ENCODE assay signal across 17 cellular contexts in genomic region chr6:33069021-33069738, GRCh38. TPM values are rescaled to one million over a fixed set of nuclear protein-coding genes. Genes with fewer than 3 reads are reported as not detected.
"Had no signal": no experiment of that assay in that cellular context is flagged by ENCODE, and none has a peak within 500 bp of the region (broad histone marks: within the 10 kb centered on the region; RNA-seq: fewer than 3 reads in every experiment).

No MANE protein-coding gene starts in this region.

- H3K4me1 ChIP-seq: prostate gland had no signal

- H3K36me3 Mint-ChIP-seq: brain had no signal

- DNase-seq: activated CD4-positive, alpha-beta T cell treated with anti-CD3 and anti-CD28 coated beads, Interleukin-2, amount 10 ng/mL, durations not matched to agents 7 days and 5 days; amniotic stem cell; cerebellar nuclear complex; mesenchymal stem cell; stimulated activated CD4-positive, alpha-beta T cell treated with anti-CD3 and anti-CD28 coated beads, Interleukin-12 subunit alpha, Interleukin-12 subunit beta, amount 100 ng/mL, for 4 hours; testis; upper lobe of right lung had no signal

- H3K9me3 Mint-ChIP-seq: activated naive CD4-positive, alpha-beta T cell treated with anti-CD3 and anti-CD28 coated beads, Interleukin-2, amount 50 U/mL, for 24 hours; activated T-helper 2 cell treated with anti-CD3 and anti-CD28 coated beads, Interferon-gamma antibody, Interleukin-2, Interleukin-4, amounts not matched to agents 10 μg/mL and 5 μg/mL and 100 μg/mL, durations not matched to agents 14 hours and 24 hours and 36 hours; stimulated activated naive CD8-positive, alpha-beta T cell treated with anti-CD3 and anti-CD28 coated beads, Interleukin-15, Interleukin-2, amounts not matched to agents 100 ng/mL and 50 ng/mL, for 24 hours had no signal

- H3K27ac Mint-ChIP-seq: activated CD4-positive, alpha-beta T cell treated with anti-CD3 and anti-CD28 coated beads, Interleukin-2, amount 10 ng/mL, durations not matched to agents 7 days and 5 days; activated naive CD4-positive, alpha-beta T cell treated with anti-CD3 and anti-CD28 coated beads, Interleukin-2, amount 50 U/mL, for 24 hours; activated T-helper 2 cell treated with anti-CD3 and anti-CD28 coated beads, Interferon-gamma antibody, Interleukin-2, Interleukin-4, amounts not matched to agents 10 μg/mL and 5 μg/mL and 100 μg/mL, durations not matched to agents 14 hours and 24 hours and 36 hours; brain; nephron; stimulated activated naive CD8-positive, alpha-beta T cell treated with anti-CD3 and anti-CD28 coated beads, Interleukin-15, Interleukin-2, amounts not matched to agents 100 ng/mL and 50 ng/mL, for 24 hours had no signal

- H3K27me3 Mint-ChIP-seq: activated CD4-positive, alpha-beta T cell treated with anti-CD3 and anti-CD28 coated beads, Interleukin-2, amount 10 ng/mL, durations not matched to agents 7 days and 5 days; activated naive CD4-positive, alpha-beta T cell treated with anti-CD3 and anti-CD28 coated beads, Interleukin-2, amount 50 U/mL, for 24 hours; stimulated activated naive CD8-positive, alpha-beta T cell treated with anti-CD3 and anti-CD28 coated beads, Interleukin-15, Interleukin-2, amounts not matched to agents 100 ng/mL and 50 ng/mL, for 24 hours had no signal

- H3K4me1 Mint-ChIP-seq: brain, nephron had no signal

- H3K4me3 ChIP-seq: left lung, prostate gland, testis, upper lobe of right lung had no signal

- H3K27ac ChIP-seq: left lung, prostate gland, testis, upper lobe of right lung, VCaP had no signal

- H3K4me3 Mint-ChIP-seq: activated CD4-positive, alpha-beta T cell treated with anti-CD3 and anti-CD28 coated beads, Interleukin-2, amount 10 ng/mL, durations not matched to agents 7 days and 5 days; activated naive CD4-positive, alpha-beta T cell treated with anti-CD3 and anti-CD28 coated beads, Interleukin-2, amount 50 U/mL, for 24 hours; brain; nephron had no signal

- ATAC-seq: left lung, upper lobe of right lung had no signal

- H3K36me3 ChIP-seq: prostate gland had no signal

- H3K9me3 ChIP-seq: left lung, prostate gland, testis, upper lobe of right lung had no signal

RNA-seq across cellular contexts. Expression of gene HLA-DPA1, which starts 4.3 kb away (rescaled TPM):
- total RNA-seq: endothelial cell of umbilical vein had no signal

RNA-seq across cellular contexts. Expression of gene HLA-DOA, which starts 59.8 kb away (rescaled TPM):
- total RNA-seq: endothelial cell of umbilical vein, fibroblast of lung had no signal
